Comparison of ENCODE assay signal across 1 cellular context in the genomic region with DNA sequence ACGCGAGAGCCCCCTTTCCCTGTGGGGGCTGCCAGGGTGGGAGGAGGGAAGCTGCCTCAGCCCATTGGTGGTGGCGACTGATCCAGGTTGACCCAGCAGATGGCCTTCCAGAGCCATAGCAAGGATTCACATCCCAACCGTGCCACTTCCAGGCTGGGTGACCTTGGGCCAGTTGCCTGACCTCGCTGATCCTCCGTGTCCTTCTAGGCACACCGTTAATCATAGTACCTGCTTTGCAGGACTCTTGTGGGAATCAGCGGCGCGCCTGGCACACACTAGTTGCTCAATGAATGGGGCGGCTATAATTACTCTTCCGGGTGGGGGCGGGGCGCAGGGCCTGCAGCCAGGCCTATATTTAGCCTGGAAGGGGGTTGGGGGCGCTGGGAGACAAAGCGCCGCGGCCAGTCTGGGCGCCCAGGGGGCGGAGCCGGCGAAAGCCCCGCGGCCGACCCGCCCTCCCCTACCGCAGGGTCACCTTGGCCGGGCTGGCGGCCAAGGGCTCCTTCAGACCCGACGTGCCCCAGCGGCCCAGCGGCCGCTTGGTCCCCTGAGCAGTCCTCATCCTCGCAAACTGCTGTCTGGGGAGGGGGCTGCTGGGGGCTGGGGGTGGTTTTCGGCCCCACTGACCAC.
TF ChIP-seq lines count a peak whose summit lies in the region.

No MANE protein-coding gene starts in this region.

TF ChIP-seq in K562, 482 proteins besides CTCF, POLR2A, EP300 and RAD21 (continued from another document and continues in another):
- TF ChIP-seq, protein P1, sequence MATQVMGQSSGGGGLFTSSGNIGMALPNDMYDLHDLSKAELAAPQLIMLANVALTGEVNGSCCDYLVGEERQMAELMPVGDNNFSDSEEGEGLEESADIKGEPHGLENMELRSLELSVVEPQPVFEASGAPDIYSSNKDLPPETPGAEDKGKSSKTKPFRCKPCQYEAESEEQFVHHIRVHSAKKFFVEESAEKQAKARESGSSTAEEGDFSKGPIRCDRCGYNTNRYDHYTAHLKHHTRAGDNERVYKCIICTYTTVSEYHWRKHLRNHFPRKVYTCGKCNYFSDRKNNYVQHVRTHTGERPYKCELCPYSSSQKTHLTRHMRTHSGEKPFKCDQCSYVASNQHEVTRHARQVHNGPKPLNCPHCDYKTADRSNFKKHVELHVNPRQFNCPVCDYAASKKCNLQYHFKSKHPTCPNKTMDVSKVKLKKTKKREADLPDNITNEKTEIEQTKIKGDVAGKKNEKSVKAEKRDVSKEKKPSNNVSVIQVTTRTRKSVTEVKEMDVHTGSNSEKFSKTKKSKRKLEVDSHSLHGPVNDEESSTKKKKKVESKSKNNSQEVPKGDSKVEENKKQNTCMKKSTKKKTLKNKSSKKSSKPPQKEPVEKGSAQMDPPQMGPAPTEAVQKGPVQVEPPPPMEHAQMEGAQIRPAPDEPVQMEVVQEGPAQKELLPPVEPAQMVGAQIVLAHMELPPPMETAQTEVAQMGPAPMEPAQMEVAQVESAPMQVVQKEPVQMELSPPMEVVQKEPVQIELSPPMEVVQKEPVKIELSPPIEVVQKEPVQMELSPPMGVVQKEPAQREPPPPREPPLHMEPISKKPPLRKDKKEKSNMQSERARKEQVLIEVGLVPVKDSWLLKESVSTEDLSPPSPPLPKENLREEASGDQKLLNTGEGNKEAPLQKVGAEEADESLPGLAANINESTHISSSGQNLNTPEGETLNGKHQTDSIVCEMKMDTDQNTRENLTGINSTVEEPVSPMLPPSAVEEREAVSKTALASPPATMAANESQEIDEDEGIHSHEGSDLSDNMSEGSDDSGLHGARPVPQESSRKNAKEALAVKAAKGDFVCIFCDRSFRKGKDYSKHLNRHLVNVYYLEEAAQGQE (CRISPR knock-in tag; IDR thresholded peaks at IDR 0.05; ENCODE audit: low read depth) = no peak
- peak in 1 of 3 experiments; percentile 30 for TF ChIP-seq YY1 (IDR thresholded peaks at IDR 0.05; ENCODE audit: borderline replicate concordance in 1 of 3, control insufficient read depth in 1 of 3, extremely low read depth in 1 of 3, insufficient read depth in 3 of 3, insufficient read length in 1 of 3, insufficient replicate concordance in 2 of 3, low read depth in 1 of 3, low read length in 2 of 3)
- peak; percentile 72 for TF ChIP-seq PRPF4 (IDR thresholded peaks at IDR 0.05; ENCODE audit: insufficient read depth, low read depth, low read length, poor library complexity, severe bottlenecking)
- TF ChIP-seq, protein P2, sequence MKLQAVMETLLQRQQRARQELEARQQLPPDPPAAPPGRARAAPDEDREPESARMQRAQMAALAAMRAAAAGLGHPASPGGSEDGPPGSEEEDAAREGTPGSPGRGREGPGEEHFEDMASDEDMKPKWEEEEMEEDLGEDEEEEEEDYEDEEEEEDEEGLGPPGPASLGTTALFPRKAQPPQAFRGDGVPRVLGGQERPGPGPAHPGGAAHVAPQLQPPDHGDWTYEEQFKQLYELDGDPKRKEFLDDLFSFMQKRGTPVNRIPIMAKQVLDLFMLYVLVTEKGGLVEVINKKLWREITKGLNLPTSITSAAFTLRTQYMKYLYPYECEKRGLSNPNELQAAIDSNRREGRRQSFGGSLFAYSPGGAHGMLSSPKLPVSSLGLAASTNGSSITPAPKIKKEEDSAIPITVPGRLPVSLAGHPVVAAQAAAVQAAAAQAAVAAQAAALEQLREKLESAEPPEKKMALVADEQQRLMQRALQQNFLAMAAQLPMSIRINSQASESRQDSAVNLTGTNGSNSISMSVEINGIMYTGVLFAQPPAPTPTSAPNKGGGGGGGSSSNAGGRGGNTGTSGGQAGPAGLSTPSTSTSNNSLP (IDR thresholded peaks at IDR 0.05; ENCODE audit: borderline replicate concordance, low read depth, low read length) = 0 out of 2 replicates have a peak, but pooled peaks have one; percentile 39
- peak; percentile 64 for TF ChIP-seq CHD2 (IDR thresholded peaks at IDR 0.05; ENCODE audit: low read depth, low read length)
- 0 out of 2 replicates have a peak, but pooled peaks have one; percentile 10 for TF ChIP-seq ZBED1 (IDR thresholded peaks at IDR 0.05)
- TF ChIP-seq CXXC5 (CRISPR knock-in tag; IDR thresholded peaks at IDR 0.05) = peak; percentile 44; the same call in 1 of the 2 replicates
- peak; percentile 53 for TF ChIP-seq PHF20 (IDR thresholded peaks at IDR 0.05; ENCODE audit: partially characterized antibody)
- TF ChIP-seq, protein P3, sequence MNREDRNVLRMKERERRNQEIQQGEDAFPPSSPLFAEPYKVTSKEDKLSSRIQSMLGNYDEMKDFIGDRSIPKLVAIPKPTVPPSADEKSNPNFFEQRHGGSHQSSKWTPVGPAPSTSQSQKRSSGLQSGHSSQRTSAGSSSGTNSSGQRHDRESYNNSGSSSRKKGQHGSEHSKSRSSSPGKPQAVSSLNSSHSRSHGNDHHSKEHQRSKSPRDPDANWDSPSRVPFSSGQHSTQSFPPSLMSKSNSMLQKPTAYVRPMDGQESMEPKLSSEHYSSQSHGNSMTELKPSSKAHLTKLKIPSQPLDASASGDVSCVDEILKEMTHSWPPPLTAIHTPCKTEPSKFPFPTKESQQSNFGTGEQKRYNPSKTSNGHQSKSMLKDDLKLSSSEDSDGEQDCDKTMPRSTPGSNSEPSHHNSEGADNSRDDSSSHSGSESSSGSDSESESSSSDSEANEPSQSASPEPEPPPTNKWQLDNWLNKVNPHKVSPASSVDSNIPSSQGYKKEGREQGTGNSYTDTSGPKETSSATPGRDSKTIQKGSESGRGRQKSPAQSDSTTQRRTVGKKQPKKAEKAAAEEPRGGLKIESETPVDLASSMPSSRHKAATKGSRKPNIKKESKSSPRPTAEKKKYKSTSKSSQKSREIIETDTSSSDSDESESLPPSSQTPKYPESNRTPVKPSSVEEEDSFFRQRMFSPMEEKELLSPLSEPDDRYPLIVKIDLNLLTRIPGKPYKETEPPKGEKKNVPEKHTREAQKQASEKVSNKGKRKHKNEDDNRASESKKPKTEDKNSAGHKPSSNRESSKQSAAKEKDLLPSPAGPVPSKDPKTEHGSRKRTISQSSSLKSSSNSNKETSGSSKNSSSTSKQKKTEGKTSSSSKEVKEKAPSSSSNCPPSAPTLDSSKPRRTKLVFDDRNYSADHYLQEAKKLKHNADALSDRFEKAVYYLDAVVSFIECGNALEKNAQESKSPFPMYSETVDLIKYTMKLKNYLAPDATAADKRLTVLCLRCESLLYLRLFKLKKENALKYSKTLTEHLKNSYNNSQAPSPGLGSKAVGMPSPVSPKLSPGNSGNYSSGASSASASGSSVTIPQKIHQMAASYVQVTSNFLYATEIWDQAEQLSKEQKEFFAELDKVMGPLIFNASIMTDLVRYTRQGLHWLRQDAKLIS (CRISPR knock-in tag; IDR thresholded peaks at IDR 0.05) = peak; percentile 80; the same call in 1 of the 2 replicates
- TF ChIP-seq ETS2 (tag; IDR thresholded peaks at IDR 0.05; ENCODE audit: borderline replicate concordance, poor library complexity, severe bottlenecking) = no peak
- 0 out of 2 replicates have a peak, but pooled peaks have one; percentile 68 for TF ChIP-seq ZNF644 (tag; IDR thresholded peaks at IDR 0.05; ENCODE audit: low read depth)
- TF ChIP-seq TRIM24 (IDR thresholded peaks at IDR 0.05) = peak; percentile 12 to 34; a peak in 2 of 4 replicates
- peak; percentile 30; the same call in 1 of the 2 replicates for TF ChIP-seq EGR1 (conservative IDR thresholded peaks at IDR 0.05)
- no peak for TF ChIP-seq XRCC5 (IDR thresholded peaks at IDR 0.05; ENCODE audit: low read depth, low read length)
- TF ChIP-seq, protein P4, sequence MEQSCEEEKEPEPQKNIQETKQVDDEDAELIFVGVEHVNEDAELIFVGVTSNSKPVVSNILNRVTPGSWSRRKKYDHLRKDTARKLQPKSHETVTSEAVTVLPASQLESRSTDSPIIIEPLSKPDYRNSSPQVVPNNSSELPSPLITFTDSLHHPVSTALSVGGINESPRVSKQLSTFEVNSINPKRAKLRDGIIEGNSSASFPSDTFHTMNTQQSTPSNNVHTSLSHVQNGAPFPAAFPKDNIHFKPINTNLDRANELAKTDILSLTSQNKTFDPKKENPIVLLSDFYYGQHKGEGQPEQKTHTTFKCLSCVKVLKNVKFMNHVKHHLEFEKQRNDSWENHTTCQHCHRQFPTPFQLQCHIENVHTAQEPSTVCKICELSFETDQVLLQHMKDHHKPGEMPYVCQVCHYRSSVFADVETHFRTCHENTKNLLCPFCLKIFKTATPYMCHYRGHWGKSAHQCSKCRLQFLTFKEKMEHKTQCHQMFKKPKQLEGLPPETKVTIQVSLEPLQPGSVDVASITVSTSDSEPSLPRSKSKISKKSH (CRISPR knock-in tag; IDR thresholded peaks at IDR 0.05) = no peak
- TF ChIP-seq DACH1 (IDR thresholded peaks at IDR 0.05; ENCODE audit: partially characterized antibody) = peak; percentile 30
- TF ChIP-seq NFE2 (IDR thresholded peaks at IDR 0.05; ENCODE audit: low read depth) = no peak
- TF ChIP-seq ZKSCAN8 (CRISPR knock-in tag; IDR thresholded peaks at IDR 0.05) = 0 out of 2 replicates have a peak, but pooled peaks have one; percentile 55
- peak; percentile 87 for TF ChIP-seq CHD4 (IDR thresholded peaks at IDR 0.05; ENCODE audit: insufficient read depth, insufficient replicate concordance, low read depth, low read length, poor library complexity, severe bottlenecking)
- 0 out of 2 replicates have a peak, but pooled peaks have one; percentile 59 for TF ChIP-seq ZNF589 (CRISPR knock-in tag; IDR thresholded peaks at IDR 0.05; ENCODE audit: low read depth)
- TF ChIP-seq SMARCA5 (IDR thresholded peaks at IDR 0.05) = peak; percentile 96
- TF ChIP-seq, protein P5, sequence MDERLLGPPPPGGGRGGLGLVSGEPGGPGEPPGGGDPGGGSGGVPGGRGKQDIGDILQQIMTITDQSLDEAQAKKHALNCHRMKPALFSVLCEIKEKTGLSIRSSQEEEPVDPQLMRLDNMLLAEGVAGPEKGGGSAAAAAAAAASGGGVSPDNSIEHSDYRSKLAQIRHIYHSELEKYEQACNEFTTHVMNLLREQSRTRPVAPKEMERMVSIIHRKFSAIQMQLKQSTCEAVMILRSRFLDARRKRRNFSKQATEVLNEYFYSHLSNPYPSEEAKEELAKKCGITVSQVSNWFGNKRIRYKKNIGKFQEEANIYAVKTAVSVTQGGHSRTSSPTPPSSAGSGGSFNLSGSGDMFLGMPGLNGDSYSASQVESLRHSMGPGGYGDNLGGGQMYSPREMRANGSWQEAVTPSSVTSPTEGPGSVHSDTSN (CRISPR knock-in tag; IDR thresholded peaks at IDR 0.05; ENCODE audit: low read depth) = no peak
- TF ChIP-seq, protein P5 (tag; conservative IDR thresholded peaks at IDR 0.05; ENCODE audit: low read depth) = no peak
- peak; percentile 58 for TF ChIP-seq NEUROD1 (IDR thresholded peaks at IDR 0.05; ENCODE audit: borderline replicate concordance, low read depth, low read length, partially characterized antibody)
- TF ChIP-seq GTF2E2 (tag; IDR thresholded peaks at IDR 0.05) = no peak
- TF ChIP-seq CTBP1 (IDR thresholded peaks at IDR 0.05; ENCODE audit: borderline replicate concordance) = peak; percentile 41; the same call in 1 of the 2 replicates
- peak; percentile 19; the same call in 1 of the 2 replicates for TF ChIP-seq CREM (IDR thresholded peaks at IDR 0.05; ENCODE audit: low read depth)
- TF ChIP-seq SRF (CRISPR knock-in tag; IDR thresholded peaks at IDR 0.05) = peak in 1 of 2 experiments; percentile 83; a peak in 2 of 4 replicates
- 0 out of 2 replicates have a peak, but pooled peaks have one; percentile 44 for TF ChIP-seq ZNF197 (CRISPR knock-in tag; IDR thresholded peaks at IDR 0.05; ENCODE audit: low read depth)
- TF ChIP-seq SUPT5H (IDR thresholded peaks at IDR 0.05) = 0 out of 2 replicates have a peak, but pooled peaks have one; percentile 48
- TF ChIP-seq, protein P6, sequence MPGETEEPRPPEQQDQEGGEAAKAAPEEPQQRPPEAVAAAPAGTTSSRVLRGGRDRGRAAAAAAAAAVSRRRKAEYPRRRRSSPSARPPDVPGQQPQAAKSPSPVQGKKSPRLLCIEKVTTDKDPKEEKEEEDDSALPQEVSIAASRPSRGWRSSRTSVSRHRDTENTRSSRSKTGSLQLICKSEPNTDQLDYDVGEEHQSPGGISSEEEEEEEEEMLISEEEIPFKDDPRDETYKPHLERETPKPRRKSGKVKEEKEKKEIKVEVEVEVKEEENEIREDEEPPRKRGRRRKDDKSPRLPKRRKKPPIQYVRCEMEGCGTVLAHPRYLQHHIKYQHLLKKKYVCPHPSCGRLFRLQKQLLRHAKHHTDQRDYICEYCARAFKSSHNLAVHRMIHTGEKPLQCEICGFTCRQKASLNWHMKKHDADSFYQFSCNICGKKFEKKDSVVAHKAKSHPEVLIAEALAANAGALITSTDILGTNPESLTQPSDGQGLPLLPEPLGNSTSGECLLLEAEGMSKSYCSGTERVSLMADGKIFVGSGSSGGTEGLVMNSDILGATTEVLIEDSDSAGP (CRISPR knock-in tag; IDR thresholded peaks at IDR 0.05) = peak; percentile 64; the same call in 1 of the 2 replicates
- TF ChIP-seq HMGN3 (IDR thresholded peaks at IDR 0.05; ENCODE audit: borderline replicate concordance, extremely low read depth, insufficient read length, low read depth, low read length) = peak; percentile 82
- TF ChIP-seq, protein P7, sequence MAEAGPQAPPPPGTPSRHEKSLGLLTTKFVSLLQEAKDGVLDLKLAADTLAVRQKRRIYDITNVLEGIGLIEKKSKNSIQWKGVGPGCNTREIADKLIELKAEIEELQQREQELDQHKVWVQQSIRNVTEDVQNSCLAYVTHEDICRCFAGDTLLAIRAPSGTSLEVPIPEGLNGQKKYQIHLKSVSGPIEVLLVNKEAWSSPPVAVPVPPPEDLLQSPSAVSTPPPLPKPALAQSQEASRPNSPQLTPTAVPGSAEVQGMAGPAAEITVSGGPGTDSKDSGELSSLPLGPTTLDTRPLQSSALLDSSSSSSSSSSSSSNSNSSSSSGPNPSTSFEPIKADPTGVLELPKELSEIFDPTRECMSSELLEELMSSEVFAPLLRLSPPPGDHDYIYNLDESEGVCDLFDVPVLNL (CRISPR knock-in tag; IDR thresholded peaks at IDR 0.05; ENCODE audit: low read depth) = no peak
- TF ChIP-seq, protein P8, sequence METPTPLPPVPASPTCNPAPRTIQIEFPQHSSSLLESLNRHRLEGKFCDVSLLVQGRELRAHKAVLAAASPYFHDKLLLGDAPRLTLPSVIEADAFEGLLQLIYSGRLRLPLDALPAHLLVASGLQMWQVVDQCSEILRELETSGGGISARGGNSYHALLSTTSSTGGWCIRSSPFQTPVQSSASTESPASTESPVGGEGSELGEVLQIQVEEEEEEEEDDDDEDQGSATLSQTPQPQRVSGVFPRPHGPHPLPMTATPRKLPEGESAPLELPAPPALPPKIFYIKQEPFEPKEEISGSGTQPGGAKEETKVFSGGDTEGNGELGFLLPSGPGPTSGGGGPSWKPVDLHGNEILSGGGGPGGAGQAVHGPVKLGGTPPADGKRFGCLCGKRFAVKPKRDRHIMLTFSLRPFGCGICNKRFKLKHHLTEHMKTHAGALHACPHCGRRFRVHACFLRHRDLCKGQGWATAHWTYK (CRISPR knock-in tag; IDR thresholded peaks at IDR 0.05) = no peak
- TF ChIP-seq GTF2A2 (tag; IDR thresholded peaks at IDR 0.05) = no peak
- peak; percentile 99 for TF ChIP-seq MEF2D (tag; conservative IDR thresholded peaks at IDR 0.05; ENCODE audit: low read depth)
- TF ChIP-seq TBP (optimal IDR thresholded peaks at IDR 0.05; ENCODE audit: low read depth, low read length) = peak; percentile 58
